ENCODE assay signal across 12 cellular contexts in the genomic region with DNA sequence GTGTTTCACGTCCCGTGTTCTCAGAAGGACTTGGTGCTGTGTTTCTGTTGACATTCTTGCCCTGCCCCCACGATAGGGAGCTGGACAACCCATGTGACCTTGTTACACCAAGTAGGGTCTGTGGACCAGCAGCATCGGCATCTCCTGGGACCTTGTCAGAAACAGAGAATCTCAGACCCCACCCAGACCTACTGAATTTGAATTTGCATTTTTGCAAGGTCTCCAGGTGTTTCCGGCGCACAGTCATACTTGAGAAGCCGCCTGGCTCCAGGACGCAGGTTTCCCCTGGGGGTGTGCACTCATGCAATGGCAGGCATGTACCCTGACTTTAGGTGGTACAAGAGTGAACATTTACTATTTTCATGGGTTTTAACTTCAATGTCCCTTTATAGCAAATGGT.
DNase-seq lines count a peak whose midpoint lies in the region; ATAC-seq and TF ChIP-seq lines count a peak whose summit lies in the region.
"Had no signal": no experiment of that assay in that cellular context is flagged by ENCODE, and none has a peak within 500 bp of the region (broad histone marks: within the 10 kb centered on the region; RNA-seq: fewer than 3 reads in every experiment).

No MANE protein-coding gene starts in this region.

- H3K27me3 ChIP-seq in OCI-LY3 (ENCODE audit: low read depth, low read length) = peaks cover 61% of the 10 kb centered on the region
- H3K27me3 ChIP-seq in vagina = no peaks in the 10 kb centered on the region

- DNase-seq in EL = no peak
- no peak for DNase-seq in vagina (ENCODE audit: extremely low spot score in 2 of 2)
- no peak for DNase-seq in epidermal melanocyte (ENCODE audit: insufficient read length, low spot score)
- DNase-seq in activated CD4-positive, alpha-beta T cell treated with anti-CD3 and anti-CD28 coated beads, Interleukin-2, amount 50 U/mL, for 4 hours = no peak
- DNase-seq: CD4-positive, CD25-positive, alpha-beta regulatory T cell; T-helper 2 cell had no signal

- H3K36me3 ChIP-seq in OCI-LY3 (replicated peaks; ENCODE audit: low read depth, low read length) = no peaks in the 10 kb centered on the region
- H3K36me3 ChIP-seq in vagina = no peaks in the 10 kb centered on the region
- H3K36me3 ChIP-seq: suprapubic skin had no signal

- intact Hi-C loops in vagina (cut with DNase I) = no loop called here

- H3K27ac ChIP-seq in OCI-LY3 (ENCODE audit: low read length) (peak overlapping the region; percentile 75), vagina (no peak overlapping the region)
- H3K27ac ChIP-seq: hepatocyte, suprapubic skin had no signal

- no peaks in the 10 kb centered on the region for H3K79me2 ChIP-seq in OCI-LY3 (ENCODE audit: low read length)
- H3K79me2 ChIP-seq: hepatocyte had no signal

- peak; percentile 84 for ATAC-seq in GM18498 (IDR thresholded peaks at IDR 0.05; ENCODE audit: unreplicated experiment)
- ATAC-seq in GM19455 (IDR thresholded peaks at IDR 0.05; ENCODE audit: unreplicated experiment) = peak; percentile 80
- ATAC-seq in HG02981 (IDR thresholded peaks at IDR 0.05; ENCODE audit: unreplicated experiment) = peak; percentile 82

- no peaks in the 10 kb centered on the region; the same call in 1 of the 2 replicates for H4K20me1 ChIP-seq in OCI-LY3 (ENCODE audit: insufficient read depth, low read length)

- no peak for TF ChIP-seq CTCF in OCI-LY3 (IDR thresholded peaks at IDR 0.05; ENCODE audit: low read depth, low read length)
- no peak for TF ChIP-seq CTCF in vagina (IDR thresholded peaks at IDR 0.05)

- no peaks in the 10 kb centered on the region for H3K9me3 ChIP-seq in OCI-LY3 (ENCODE audit: insufficient read depth, low read length)
- H3K9me3 ChIP-seq in vagina = no peaks in the 10 kb centered on the region
- H3K9me3 ChIP-seq: suprapubic skin had no signal

- no peak overlapping the region for H2AFZ ChIP-seq in OCI-LY3 (ENCODE audit: low read depth, low read length)
- H2AFZ ChIP-seq: hepatocyte had no signal

- H3K9ac ChIP-seq in OCI-LY3 (ENCODE audit: low read length) = peak overlapping the region; percentile 55

- no peak for TF ChIP-seq POLR2A in vagina (IDR thresholded peaks at IDR 0.05)

- peak overlapping the region; percentile 67 for H3K4me3 ChIP-seq in OCI-LY3 (ENCODE audit: low read length)
- no peak overlapping the region for H3K4me3 ChIP-seq in vagina
- H3K4me3 ChIP-seq: hepatocyte, suprapubic skin had no signal

- H3K4me1 ChIP-seq in OCI-LY3 (ENCODE audit: low read length) (peaks cover 35% of the 10 kb centered on the region), vagina (no peaks in the 10 kb centered on the region)
- H3K4me1 ChIP-seq: suprapubic skin had no signal

- peak overlapping the region; percentile 91 for H3K4me2 ChIP-seq in OCI-LY3 (ENCODE audit: low read length)
- H3K4me2 ChIP-seq: hepatocyte had no signal
